In the genomic region with DNA sequence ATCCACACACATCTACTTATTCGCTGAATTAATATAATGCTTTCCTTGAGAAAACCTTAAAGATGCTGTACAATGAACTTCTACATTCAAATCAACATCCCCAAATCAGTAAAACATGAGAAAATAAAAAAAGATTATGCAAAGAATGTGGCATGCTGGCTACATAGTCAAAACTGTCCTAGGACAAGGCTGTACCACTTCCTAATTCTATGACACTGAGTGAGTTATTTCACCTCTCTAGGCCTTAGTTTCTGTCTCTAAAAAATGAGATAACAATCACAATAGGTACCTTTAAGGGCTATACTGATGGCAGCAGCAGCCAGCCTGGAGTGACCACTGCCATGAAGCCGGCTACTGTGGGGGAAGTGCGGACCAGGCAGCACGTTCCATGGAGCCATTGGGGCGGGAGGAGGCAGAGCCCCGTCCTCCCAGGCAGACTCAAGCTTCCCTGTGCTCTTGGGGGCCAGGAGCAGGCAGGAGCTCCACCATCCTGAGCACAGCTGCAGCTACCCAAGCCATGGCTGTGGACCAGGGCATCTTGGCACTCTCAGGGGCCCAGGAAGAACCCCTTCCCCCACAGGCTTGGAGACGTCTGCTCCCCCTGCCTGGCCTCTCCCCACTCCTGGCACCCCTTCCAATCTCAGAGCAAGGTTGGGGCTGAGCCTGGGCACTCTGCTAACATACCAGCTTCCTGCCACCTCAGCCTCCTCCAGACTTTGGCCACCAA, we compare ENCODE assay signal across 12 cellular contexts.
DNase-seq lines count a peak whose midpoint lies in the region; ATAC-seq and TF ChIP-seq lines count a peak whose summit lies in the region.
"Had no signal": no experiment of that assay in that cellular context is flagged by ENCODE, and none has a peak within 500 bp of the region (broad histone marks: within the 10 kb centered on the region; RNA-seq: fewer than 3 reads in every experiment).

No MANE protein-coding gene starts in this region.

- peaks cover 91% of the 10 kb centered on the region for H3K79me2 ChIP-seq in neural progenitor cell (ENCODE audit: low read depth)

- H3K27ac Mint-ChIP-seq in neural progenitor cell: no peak overlapping the region
- H3K27ac Mint-ChIP-seq: activated naive CD8-positive, alpha-beta T cell; stimulated activated naive CD8-positive, alpha-beta T cell treated with anti-CD3 and anti-CD28 coated beads, Interleukin-15, Interleukin-2, amounts not matched to agents 100 ng/mL and 50 ng/mL, for 24 hours had no signal

- H3K9ac ChIP-seq in neural progenitor cell (no peak overlapping the region), colonic mucosa (ENCODE audit: low read depth in 2 of 2, low read length in 2 of 2) (no peak overlapping the region)

- H3K9me3 Mint-ChIP-seq in neural progenitor cell: no peaks in the 10 kb centered on the region
- H3K9me3 Mint-ChIP-seq: stimulated activated naive CD8-positive, alpha-beta T cell treated with anti-CD3 and anti-CD28 coated beads, Interleukin-15, Interleukin-2, amounts not matched to agents 100 ng/mL and 50 ng/mL, for 24 hours had no signal

- H3K4me3 ChIP-seq in neural progenitor cell (no peak overlapping the region), colonic mucosa (no peak overlapping the region)
- H3K4me3 ChIP-seq: right lobe of liver had no signal

- H3K4me1 ChIP-seq in neural progenitor cell: peaks cover 25% of the 10 kb centered on the region
- H3K4me1 ChIP-seq in colonic mucosa: no peaks in the 10 kb centered on the region
- H3K4me1 ChIP-seq: right lobe of liver had no signal

- H4K20me1 ChIP-seq in neural progenitor cell (ENCODE audit: low read depth): peaks cover 54% of the 10 kb centered on the region

- H3K36me3 ChIP-seq in neural progenitor cell (peaks cover 6% of the 10 kb centered on the region), colonic mucosa (no peaks in the 10 kb centered on the region)
- H3K36me3 ChIP-seq: right lobe of liver had no signal

- H3K27me3 ChIP-seq in neural progenitor cell: no peaks in the 10 kb centered on the region
- H3K27me3 ChIP-seq in colonic mucosa: no peaks in the 10 kb centered on the region
- H3K27me3 ChIP-seq: right lobe of liver had no signal

- peaks cover 17% of the 10 kb centered on the region for H3K4me1 Mint-ChIP-seq in neural progenitor cell

- H3F3A ChIP-seq in neural progenitor cell (ENCODE audit: low read depth): no peaks in the 10 kb centered on the region

- no peak for TF ChIP-seq CTCF in neural progenitor cell (IDR thresholded peaks at IDR 0.05)
- TF ChIP-seq CTCF in colonic mucosa (IDR thresholded peaks at IDR 0.05): no peak

- no peaks in the 10 kb centered on the region for H3K27me3 Mint-ChIP-seq in neural progenitor cell (ENCODE audit: insufficient read depth, low read depth)
- H3K27me3 Mint-ChIP-seq: stimulated activated naive CD8-positive, alpha-beta T cell treated with anti-CD3 and anti-CD28 coated beads, Interleukin-15, Interleukin-2, amounts not matched to agents 100 ng/mL and 50 ng/mL, for 24 hours had no signal

- peak overlapping the region; percentile 14 for H3K27ac ChIP-seq in neural progenitor cell
- H3K27ac ChIP-seq in colonic mucosa: no peak overlapping the region
- H3K27ac ChIP-seq: right lobe of liver had no signal

- H3K4me3 Mint-ChIP-seq in neural progenitor cell: no peak overlapping the region
- H3K4me3 Mint-ChIP-seq: activated naive CD8-positive, alpha-beta T cell; stimulated activated naive CD8-positive, alpha-beta T cell treated with anti-CD3 and anti-CD28 coated beads, Interleukin-15, Interleukin-2, amounts not matched to agents 100 ng/mL and 50 ng/mL, for 24 hours had no signal

- no peak overlapping the region for H3K4me2 ChIP-seq in neural progenitor cell

- intact Hi-C loops in colonic mucosa (cut with DNase I): no loop called here

- no peaks in the 10 kb centered on the region for H3K9me3 ChIP-seq in neural progenitor cell (ENCODE audit: low read depth)
- H3K9me3 ChIP-seq in colonic mucosa: no peaks in the 10 kb centered on the region
- H3K9me3 ChIP-seq: right lobe of liver had no signal

- H2AFZ ChIP-seq in neural progenitor cell (replicated peaks): no peak overlapping the region

- ATAC-seq in GM19035 (IDR thresholded peaks at IDR 0.05; ENCODE audit: unreplicated experiment) (peak; percentile 97), HG02588 (IDR thresholded peaks at IDR 0.05; ENCODE audit: unreplicated experiment) (peak; percentile 89), HG03460 (IDR thresholded peaks at IDR 0.05; ENCODE audit: unreplicated experiment) (peak; percentile 93)
- ATAC-seq: left colon had no signal

- peak; percentile 27 for DNase-seq in neural progenitor cell (ENCODE audit: low spot score)
- DNase-seq in colonic mucosa: no peak
- DNase-seq in effector CD8-positive, alpha-beta T cell (lab: John Stamatoyannopoulos, UW): no peak
- no peak for DNase-seq in CD1c-positive myeloid dendritic cell (ENCODE audit: extremely low spot score)
- no peak for DNase-seq in HCEC 1CT
- DNase-seq: left colon, right lobe of liver had no signal

- peaks cover 8% of the 10 kb centered on the region for H3K36me3 Mint-ChIP-seq in neural progenitor cell
- H3K36me3 Mint-ChIP-seq: activated naive CD8-positive, alpha-beta T cell had no signal
